29 cellular contexts compared by ENCODE assay signal in the genomic region with DNA sequence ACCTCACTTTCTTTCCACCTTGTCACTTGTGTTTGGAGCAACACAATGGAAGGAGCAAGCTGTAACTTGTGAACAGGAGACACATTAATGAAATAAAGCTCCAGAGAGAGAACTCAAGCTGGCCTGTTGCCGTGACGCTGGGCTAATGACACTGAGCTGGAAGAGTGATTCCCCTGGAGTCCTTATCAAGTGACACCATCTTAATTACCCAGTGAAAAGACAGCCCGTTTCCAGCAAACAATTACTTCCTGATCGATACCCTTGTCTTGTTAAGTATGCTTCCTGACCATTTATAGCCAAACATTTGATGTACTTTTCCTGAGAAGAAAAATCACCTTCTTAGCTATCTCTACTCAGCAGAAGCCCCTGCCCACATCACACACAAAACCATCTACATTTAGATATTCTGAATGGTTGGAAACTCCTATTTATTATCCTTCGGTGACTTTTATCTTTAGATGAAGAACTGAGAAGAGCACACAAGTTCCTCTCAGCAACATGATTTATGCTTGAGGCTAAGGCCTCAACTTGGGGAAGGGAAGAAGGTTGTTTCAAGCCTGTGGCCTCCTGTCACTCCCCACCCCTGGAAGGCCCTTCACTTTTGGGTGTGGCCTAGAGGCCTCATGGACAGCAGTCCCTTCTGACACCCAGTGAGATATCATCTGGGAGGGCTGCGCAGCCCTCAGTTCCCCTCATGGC. TPM values are rescaled to one million over a fixed set of nuclear protein-coding genes. Genes with fewer than 3 reads are reported as not detected.
A peak's percentile ranks its signal among the peaks of the same experiment; 100 is the strongest.
DNase-seq lines count a peak whose midpoint lies in the region; ATAC-seq and TF ChIP-seq lines count a peak whose summit lies in the region.
"Had no signal": no experiment of that assay in that cellular context is flagged by ENCODE, and none has a peak within 500 bp of the region (broad histone marks: within the 10 kb centered on the region; RNA-seq: fewer than 3 reads in every experiment).

No MANE protein-coding gene starts in this region.

- no peak for TF ChIP-seq CTCF in VCaP (conservative IDR thresholded peaks at IDR 0.05)
- TF ChIP-seq CTCF in tibial nerve (IDR thresholded peaks at IDR 0.05), result no peak

- H3K27me3 ChIP-seq in tibial nerve, result no peaks in the 10 kb centered on the region
- H3K27me3 ChIP-seq: BLaER1 treated with 17β-estradiol and CSF1 and Interleukin-3, amounts not matched to agents 10 nM and 100 nM; pancreas; right atrium auricular region; tibial artery had no signal

- WGBS in tibial nerve, 2 donors, result 55 to 60% methylated on average over 6 of the region's 6 CpGs

- no peak overlapping the region for H3K4me3 Mint-ChIP-seq in activated T-helper 17 cell treated with anti-CD3 and anti-CD28 coated beads, Interleukin-2, amount 50 U/mL, for 72 hours
- H3K4me3 Mint-ChIP-seq: activated T-cell treated with anti-CD3 and anti-CD28 coated beads, Interleukin-2, amount 50 U/mL, for 4 hours; memory B cell; natural killer cell; stimulated activated naive CD8-positive, alpha-beta T cell treated with anti-CD3 and anti-CD28 coated beads, Interleukin-15, Interleukin-2, amounts not matched to agents 100 ng/mL and 50 ng/mL, for 24 hours had no signal

- no peaks in the 10 kb centered on the region for H3K4me1 Mint-ChIP-seq in activated T-helper 17 cell treated with anti-CD3 and anti-CD28 coated beads, Interleukin-2, amount 50 U/mL, for 72 hours
- H3K4me1 Mint-ChIP-seq: memory B cell, natural killer cell had no signal

- no peak for ATAC-seq in HG02973 (IDR thresholded peaks at IDR 0.05; ENCODE audit: unreplicated experiment)
- no peak for ATAC-seq in activated T-helper 17 cell treated with anti-CD3 and anti-CD28 coated beads, Interleukin-2, amount 50 U/mL, for 72 hours (replicated peaks)
- ATAC-seq: A549; activated T-cell treated with anti-CD3 and anti-CD28 coated beads, Interleukin-2, amount 50 U/mL, for 4 hours; HCT116; natural killer cell; pancreas had no signal

- H3K9me3 ChIP-seq in tibial nerve, result no peaks in the 10 kb centered on the region
- H3K9me3 ChIP-seq: A549, pancreas, right atrium auricular region, tibial artery had no signal

- no peak overlapping the region for H3K27ac Mint-ChIP-seq in activated T-helper 17 cell treated with anti-CD3 and anti-CD28 coated beads, Interleukin-2, amount 50 U/mL, for 72 hours
- H3K27ac Mint-ChIP-seq: memory B cell; natural killer cell; stimulated activated naive CD8-positive, alpha-beta T cell treated with anti-CD3 and anti-CD28 coated beads, Interleukin-15, Interleukin-2, amounts not matched to agents 100 ng/mL and 50 ng/mL, for 24 hours had no signal

- H3K27me3 Mint-ChIP-seq in activated T-helper 17 cell treated with anti-CD3 and anti-CD28 coated beads, Interleukin-2, amount 50 U/mL, for 72 hours, result no peaks in the 10 kb centered on the region
- H3K27me3 Mint-ChIP-seq: stimulated activated naive CD8-positive, alpha-beta T cell treated with anti-CD3 and anti-CD28 coated beads, Interleukin-15, Interleukin-2, amounts not matched to agents 100 ng/mL and 50 ng/mL, for 24 hours had no signal

- no peak for TF ChIP-seq POLR2A in tibial nerve (IDR thresholded peaks at IDR 0.05)

- H3K9me3 Mint-ChIP-seq in activated T-helper 17 cell treated with anti-CD3 and anti-CD28 coated beads, Interleukin-2, amount 50 U/mL, for 72 hours, result no peaks in the 10 kb centered on the region
- H3K9me3 Mint-ChIP-seq: activated T-cell treated with anti-CD3 and anti-CD28 coated beads, Interleukin-2, amount 50 U/mL, for 4 hours; memory B cell; natural killer cell; stimulated activated naive CD8-positive, alpha-beta T cell treated with anti-CD3 and anti-CD28 coated beads, Interleukin-15, Interleukin-2, amounts not matched to agents 100 ng/mL and 50 ng/mL, for 24 hours had no signal

- H3K27ac ChIP-seq in VCaP (peak overlapping the region; percentile 32), tibial nerve (no peak overlapping the region)
- H3K27ac ChIP-seq: A549; BLaER1 treated with 17β-estradiol and CSF1 and Interleukin-3, amounts not matched to agents 10 nM and 100 nM; KMS-11; pancreas; right atrium auricular region; tibial artery had no signal

- DNase-seq in NCI-H345 (lab: John Stamatoyannopoulos, UW) (peak; percentile 1), NCI-H345 treated with DMSO at 0.1 percent for 48 hours (lab: John Stamatoyannopoulos, UW; ENCODE audit: unreplicated experiment) (no peak), NCI-H146 treated with DMSO at 0.1 percent for 48 hours (lab: John Stamatoyannopoulos, UW; ENCODE audit: unreplicated experiment) (peak; percentile 64), dedifferentiated amniotic fluid mesenchymal stem cell (ENCODE audit: extremely low spot score) (no peak), tibial nerve (ENCODE audit: low spot score in 2 of 2) (no peak)
- DNase-seq: activated CD4-positive, CD25-positive, alpha-beta regulatory T cell treated with anti-CD3 and anti-CD28 coated beads, Interleukin-2, amount 50 U/mL, for 72 hours; activated naive CD4-positive, alpha-beta T cell treated with Interleukin-2 at 50 U/mL for 16 hours; activated T-cell treated with anti-CD3 and anti-CD28 coated beads, Interleukin-2, amount 50 U/mL, for 4 hours; GF-D8; head of caudate nucleus; natural killer cell; NCI-H2107; NCI-H774; pancreas; SHP77 treated with DMSO at 0.1 percent for 48 hours; stimulated activated CD4-positive, alpha-beta T cell treated with anti-CD3 and anti-CD28 coated beads, Interleukin-4, amount 100 ng/mL, for 4 hours; tibial artery had no signal

- no peaks in the 10 kb centered on the region for H3K4me1 ChIP-seq in tibial nerve
- H3K4me1 ChIP-seq: A549, pancreas, right atrium auricular region, tibial artery had no signal

- H3K36me3 Mint-ChIP-seq in activated T-helper 17 cell treated with anti-CD3 and anti-CD28 coated beads, Interleukin-2, amount 50 U/mL, for 72 hours (ENCODE audit: low read depth), result no peaks in the 10 kb centered on the region
- H3K36me3 Mint-ChIP-seq: memory B cell, natural killer cell had no signal

- H3K36me3 ChIP-seq in tibial nerve, result no peaks in the 10 kb centered on the region
- H3K36me3 ChIP-seq: BLaER1 treated with 17β-estradiol and CSF1 and Interleukin-3, amounts not matched to agents 10 nM and 100 nM; pancreas; right atrium auricular region; tibial artery had no signal

- H3K4me3 ChIP-seq in tibial nerve, result no peak overlapping the region
- H3K4me3 ChIP-seq: A549; BLaER1 treated with 17β-estradiol and CSF1 and Interleukin-3, amounts not matched to agents 10 nM and 100 nM; pancreas; right atrium auricular region; tibial artery had no signal

- no peak for TF ChIP-seq EP300 in tibial nerve (IDR thresholded peaks at IDR 0.05)

RNA-seq across cellular contexts. Expression of a gene that starts 34.1 kb away (rescaled TPM):
- under 1 TPM; 0.19 to 0.66 TPM for total RNA-seq in activated T-helper 17 cell treated with anti-CD3 and anti-CD28 coated beads, Interleukin-2, amount 50 U/mL, for 72 hours
- 1 to 10 TPM in 2 of 4 donors, not detected in 2; 1.4 to 2.1 TPM for total RNA-seq in tibial nerve
- total RNA-seq: activated CD8-positive, alpha-beta memory T cell treated with anti-CD3 and anti-CD28 coated beads for 36 hours; activated T-cell treated with anti-CD3 and anti-CD28 coated beads, Interleukin-2, amount 50 U/mL, for 4 hours; dermis microvascular lymphatic vessel endothelial cell had no signal

RNA-seq across cellular contexts. Expression of a gene that starts 43.2 kb away (rescaled TPM):
- total RNA-seq in activated T-helper 17 cell treated with anti-CD3 and anti-CD28 coated beads, Interleukin-2, amount 50 U/mL, for 72 hours, result 10 to 100 TPM; 24.4 to 25.4 TPM
- 10 to 100 TPM; 17.5 to 20.9 (median 18.6) TPM for total RNA-seq in tibial nerve

Comparison
In these comparisons a context has a peak if more than half of its experiments do, and no peak if none do; other contexts are left out.
1. DNase-seq: peak in NCI-H345 (single experiment) and NCI-H146 treated with DMSO at 0.1 percent for 48 hours (single experiment); none in NCI-H345 treated with DMSO at 0.1 percent for 48 hours (single experiment), dedifferentiated amniotic fluid mesenchymal stem cell (single experiment) and tibial nerve (0 of 2).